Comparison of ENCODE assay signal across 8 cellular contexts in the genomic region with DNA sequence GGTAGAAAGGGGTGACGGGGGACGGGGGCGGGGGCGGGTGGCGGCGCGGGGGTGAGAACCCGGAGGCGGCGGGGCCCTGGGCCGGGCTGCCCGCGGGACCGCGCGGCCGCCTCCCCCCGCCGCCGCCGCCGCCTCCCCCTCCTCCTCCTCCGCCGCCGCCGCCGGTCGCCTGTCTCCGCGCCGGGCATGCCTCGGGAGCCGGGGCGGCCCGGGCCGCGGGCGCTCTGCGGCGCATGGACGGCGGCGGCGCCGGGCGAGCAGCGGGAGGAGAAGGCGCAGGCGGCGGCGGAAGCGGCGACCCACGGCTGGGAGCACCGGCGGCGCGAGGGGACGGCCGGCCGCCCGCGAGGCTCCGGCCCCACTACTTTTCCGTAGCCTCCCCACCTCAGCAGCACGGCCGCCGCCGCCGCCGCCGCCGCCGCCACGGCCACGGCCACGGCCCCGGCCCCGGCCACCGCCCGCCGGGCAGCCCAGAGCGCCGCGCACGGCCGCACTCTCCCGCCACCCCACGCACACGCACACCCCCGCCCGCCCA. TPM values are rescaled to one million over a fixed set of nuclear protein-coding genes. Genes with fewer than 3 reads are reported as not detected.
DNase-seq lines count a peak whose midpoint lies in the region; ATAC-seq and TF ChIP-seq lines count a peak whose summit lies in the region.

NPAS3 (plus strand) TSS at position 161 of the 535 bp plus-strand sequence.

- H3K9me3 ChIP-seq in BLaER1 treated with 17β-estradiol and CSF1 and Interleukin-3, amounts not matched to agents 10 nM and 100 nM (replicated peaks in 1 of 11): peaks cover 0 to 6% (median 4%) of the 10 kb centered on the region in 11 experiments; a peak in 8 of 22 replicates
- H3K9me3 ChIP-seq in GM23248 (ENCODE audit: low read depth) (no peaks in the 10 kb centered on the region), left ventricle myocardium inferior (replicated peaks) (no peaks in the 10 kb centered on the region)

- H3K79me2 ChIP-seq in GM23248 (ENCODE audit: insufficient read depth): no peaks in the 10 kb centered on the region

- H3K4me1 ChIP-seq in BLaER1 treated with 17β-estradiol and CSF1 and Interleukin-3, amounts not matched to agents 10 nM and 100 nM: peaks cover 8 to 20% (median 15%) of the 10 kb centered on the region in 10 experiments; a peak in 18 of 20 replicates
- H3K4me1 ChIP-seq in GM23248 (ENCODE audit: insufficient read depth): peaks cover 7% of the 10 kb centered on the region; the same call in 1 of the 2 replicates
- H3K4me1 ChIP-seq in left ventricle myocardium inferior: peaks cover 28% of the 10 kb centered on the region

- peaks cover 69 to 90% (median 83%) of the 10 kb centered on the region in 11 experiments for H3K27me3 ChIP-seq in BLaER1 treated with 17β-estradiol and CSF1 and Interleukin-3, amounts not matched to agents 10 nM and 100 nM
- H3K27me3 ChIP-seq in GM23248 (replicated peaks; ENCODE audit: insufficient read depth): peaks cover 28% of the 10 kb centered on the region
- H3K27me3 ChIP-seq in left ventricle myocardium inferior (ENCODE audit: low read depth): peaks cover 52% of the 10 kb centered on the region

- H3K4me3 ChIP-seq in BLaER1 treated with 17β-estradiol and CSF1 and Interleukin-3, amounts not matched to agents 10 nM and 100 nM: peak within 1 kb of the TSS; percentile 64 to 79 (median 72)
- H3K4me3 ChIP-seq in GM23248 (peak within 1 kb of the TSS; percentile 77), left ventricle myocardium inferior (peak within 1 kb of the TSS; percentile 67)

- peaks cover 70% of the 10 kb centered on the region for H3K27me3 Mint-ChIP-seq in activated T-helper 1 cell treated with anti-CD3 and anti-CD28 coated beads, Interleukin-12 subunit alpha, Interleukin-12 subunit beta, Interleukin-2, Interleukin-4 antibody, amounts not matched to agents 30 ng/mL and 10 ng/mL and 1 ng/mL, durations not matched to agents 14 hours and 24 hours and 36 hours (ENCODE audit: insufficient read depth)

- in situ Hi-C loops in GM23248 (cut with MboI): no loop called here

- H4K20me1 ChIP-seq in BLaER1 treated with 17β-estradiol and CSF1 and Interleukin-3, amounts not matched to agents 10 nM and 100 nM: peaks cover 0 to 38% (median 20%) of the 10 kb centered on the region in 11 experiments; a peak in 11 of 22 replicates
- no peaks in the 10 kb centered on the region for H4K20me1 ChIP-seq in GM23248 (ENCODE audit: insufficient read depth)

- no peaks in the 10 kb centered on the region for H3K36me3 ChIP-seq in BLaER1 treated with 17β-estradiol and CSF1 and Interleukin-3, amounts not matched to agents 10 nM and 100 nM
- H3K36me3 ChIP-seq in GM23248 (ENCODE audit: low read depth) (no peaks in the 10 kb centered on the region), left ventricle myocardium inferior (no peaks in the 10 kb centered on the region)

- H3K4me3 Mint-ChIP-seq in activated T-helper 1 cell treated with anti-CD3 and anti-CD28 coated beads, Interleukin-12 subunit alpha, Interleukin-12 subunit beta, Interleukin-2, Interleukin-4 antibody, amounts not matched to agents 30 ng/mL and 10 ng/mL and 1 ng/mL, durations not matched to agents 14 hours and 24 hours and 36 hours: peak within 1 kb of the TSS; percentile 82

- H3K9me2 ChIP-seq in GM23248 (ENCODE audit: insufficient read depth): no peaks in the 10 kb centered on the region

- peak within 1 kb of the TSS; percentile 81 to 90 (median 86) for H3K9ac ChIP-seq in BLaER1 treated with 17β-estradiol and CSF1 and Interleukin-3, amounts not matched to agents 10 nM and 100 nM
- peak within 1 kb of the TSS; percentile 77 for H3K9ac ChIP-seq in GM23248

- DNase-seq in GM23248 (peak; percentile 56), left ventricle myocardium inferior (peak; percentile 25), sciatic nerve (ENCODE audit: low spot score) (peak; percentile 53), NCI-H1436 (lab: John Stamatoyannopoulos, UW) (no peak)
- DNase-seq in activated T-helper 1 cell treated with anti-CD3 and anti-CD28 coated beads, Interleukin-12 subunit alpha, Interleukin-12 subunit beta, Interleukin-2, Interleukin-4 antibody, amounts not matched to agents 30 ng/mL and 10 ng/mL and 1 ng/mL, durations not matched to agents 14 hours and 24 hours and 36 hours (ENCODE audit: low spot score): no peak
- no peak for DNase-seq in stimulated activated CD4-positive, alpha-beta T cell treated with anti-CD3 and anti-CD28 coated beads, Interleukin-4, amount 100 ng/mL, for 4 hours

- no peaks in the 10 kb centered on the region for H3K9me3 Mint-ChIP-seq in activated T-helper 1 cell treated with anti-CD3 and anti-CD28 coated beads, Interleukin-12 subunit alpha, Interleukin-12 subunit beta, Interleukin-2, Interleukin-4 antibody, amounts not matched to agents 30 ng/mL and 10 ng/mL and 1 ng/mL, durations not matched to agents 14 hours and 24 hours and 36 hours

- peak within 1 kb of the TSS; percentile 73 to 90 (median 83) for H3K27ac ChIP-seq in BLaER1 treated with 17β-estradiol and CSF1 and Interleukin-3, amounts not matched to agents 10 nM and 100 nM
- H3K27ac ChIP-seq in GM23248: peak within 1 kb of the TSS; percentile 58
- peak within 1 kb of the TSS; percentile 83 for H3K27ac ChIP-seq in left ventricle myocardium inferior (replicated peaks)

- H3K36me3 Mint-ChIP-seq in activated T-helper 1 cell treated with anti-CD3 and anti-CD28 coated beads, Interleukin-12 subunit alpha, Interleukin-12 subunit beta, Interleukin-2, Interleukin-4 antibody, amounts not matched to agents 30 ng/mL and 10 ng/mL and 1 ng/mL, durations not matched to agents 14 hours and 24 hours and 36 hours (ENCODE audit: low read depth): peaks cover 2% of the 10 kb centered on the region

- H2AFZ ChIP-seq in GM23248: peak within 1 kb of the TSS; percentile 88

- peak within 1 kb of the TSS; percentile 71 to 84 (median 76) for H3K4me2 ChIP-seq in BLaER1 treated with 17β-estradiol and CSF1 and Interleukin-3, amounts not matched to agents 10 nM and 100 nM
- peak within 1 kb of the TSS; percentile 75 for H3K4me2 ChIP-seq in GM23248 (ENCODE audit: unreplicated experiment)

- peak within 1 kb of the TSS; percentile 76 for H3K27ac Mint-ChIP-seq in activated T-helper 1 cell treated with anti-CD3 and anti-CD28 coated beads, Interleukin-12 subunit alpha, Interleukin-12 subunit beta, Interleukin-2, Interleukin-4 antibody, amounts not matched to agents 30 ng/mL and 10 ng/mL and 1 ng/mL, durations not matched to agents 14 hours and 24 hours and 36 hours

- TF ChIP-seq CTCF in left ventricle myocardium inferior (IDR thresholded peaks at IDR 0.05; ENCODE audit: borderline replicate concordance): no peak

- peaks cover 4% of the 10 kb centered on the region for H3F3A ChIP-seq in GM23248 (ENCODE audit: insufficient read depth)

- 0 to 1% methylated on average over 12 to 33 of the region's 92 CpGs for WGBS in GM23248 (ENCODE audit: low coverage in 1 of 2, low lambda C conversion rate in 2 of 2, missing lambda C conversion rate in 2 of 2), 2 experiments

- intact Hi-C loops in activated T-helper 1 cell treated with anti-CD3 and anti-CD28 coated beads, Interleukin-12 subunit alpha, Interleukin-12 subunit beta, Interleukin-2, Interleukin-4 antibody, amounts not matched to agents 30 ng/mL and 10 ng/mL and 1 ng/mL, durations not matched to agents 14 hours and 24 hours and 36 hours (cut with micrococcal nuclease): loop anchor here (5.0 to 10.0 kb wide), 2 partner anchors 736 to 856 kb away; partner anchors contain the start of genes RNU6-7 and RNU6-8
- intact Hi-C loops in left ventricle myocardium inferior (cut with micrococcal nuclease) (no loop called here), sciatic nerve (cut with DNase I) (loop anchor here (5.0 kb wide), 1 partner anchor 361 kb away; no protein-coding TSS in a partner anchor)

- H3K4me1 Mint-ChIP-seq in activated T-helper 1 cell treated with anti-CD3 and anti-CD28 coated beads, Interleukin-12 subunit alpha, Interleukin-12 subunit beta, Interleukin-2, Interleukin-4 antibody, amounts not matched to agents 30 ng/mL and 10 ng/mL and 1 ng/mL, durations not matched to agents 14 hours and 24 hours and 36 hours (ENCODE audit: low read depth): peaks cover 14% of the 10 kb centered on the region

- ATAC-seq in sciatic nerve (no peak), GM21528 (IDR thresholded peaks at IDR 0.05; ENCODE audit: low FRiP score, unreplicated experiment) (no peak)

RNA-seq across cellular contexts. Expression of gene NPAS3, which starts in this region (rescaled TPM):
- total RNA-seq in GM23248 (2014; rRNA removed; shearing (Covaris generic)): 0.65 TPM in 1 of 2 replicates, not detected in the other
- not detected in 2 replicates for polyA plus RNA-seq in GM23248 (2016; fragmentation: Nextera tagmentation; extraction: Ambion mirVana)
- total RNA-seq in activated T-helper 1 cell treated with anti-CD3 and anti-CD28 coated beads, Interleukin-12 subunit alpha, Interleukin-12 subunit beta, Interleukin-2, Interleukin-4 antibody, amounts not matched to agents 30 ng/mL and 10 ng/mL and 1 ng/mL, durations not matched to agents 14 hours and 24 hours and 36 hours: not detected in 2 replicates
- total RNA-seq in left ventricle myocardium inferior (2.5 TPM), sciatic nerve (14.6 TPM)

Comparison
In these comparisons a context has a peak if more than half of its experiments do, and no peak if none do; other contexts are left out.
1. Peak in DNase-seq, H3K4me3 ChIP-seq, H3K27ac ChIP-seq, H3K9ac ChIP-seq and H3K4me2 ChIP-seq in GM23248; RNA of the gene not detected or under 1 TPM.
2. DNase-seq: peak in left ventricle myocardium inferior (single experiment) and sciatic nerve (single experiment); none in activated T-helper 1 cell treated with anti-CD3 and anti-CD28 coated beads, Interleukin-12 subunit alpha, Interleukin-12 subunit beta, Interleukin-2, Interleukin-4 antibody, amounts not matched to agents 30 ng/mL and 10 ng/mL and 1 ng/mL, durations not matched to agents 14 hours and 24 hours and 36 hours (single experiment), NCI-H1436 (single experiment) and stimulated activated CD4-positive, alpha-beta T cell treated with anti-CD3 and anti-CD28 coated beads, Interleukin-4, amount 100 ng/mL, for 4 hours (0 of 2).
3. Peak in every context shown above with its lines, with median percentiles within 50 percentile points of each other: H3K27ac ChIP-seq and H3K4me3 ChIP-seq.